ENCODE assay signal across 5 cellular contexts in genomic region chr18:14142177-14142576, GRCh38. TPM values are rescaled to one million over a fixed set of nuclear protein-coding genes. Genes with fewer than 3 reads are reported as not detected.
DNase-seq lines count a peak whose midpoint lies in the region; ATAC-seq, FAIRE-seq and TF ChIP-seq lines count a peak whose summit lies in the region.
"Not testable (repeated sequence)": the region's sequence is repeated elsewhere in the genome, so short reads cannot be mapped to it uniquely, and the experiment has no call there.

No MANE protein-coding gene starts in this region.

- FAIRE-seq in HTR-8/SVneo (lab: Jason Lieb, UNC) = peak; percentile 48
- FAIRE-seq in urothelium cell line (lab: Jason Lieb, UNC) = peak; percentile 96

- H3K4me3 ChIP-seq in esophagus muscularis mucosa, upper lobe of right lung: not testable (repeated sequence)

- intact Hi-C loops in esophagus muscularis mucosa (cut with DNase I); sciatic nerve (cut with DNase I); upper lobe of right lung (cut with DNase I): not testable (repeated sequence)

- no CpG with 5 or more reads among the region's 9 CpGs for WGBS in esophagus muscularis mucosa

- not testable (repeated sequence) for H3K9me3 ChIP-seq in esophagus muscularis mucosa, upper lobe of right lung

- not testable (repeated sequence) for H3K4me1 ChIP-seq in esophagus muscularis mucosa, upper lobe of right lung

- H3K36me3 ChIP-seq in esophagus muscularis mucosa, upper lobe of right lung: not testable (repeated sequence)

- not testable (repeated sequence) for TF ChIP-seq CTCF in esophagus muscularis mucosa (IDR thresholded peaks at IDR 0.05); upper lobe of right lung (IDR thresholded peaks at IDR 0.05)

- TF ChIP-seq POLR2A in esophagus muscularis mucosa (IDR thresholded peaks at IDR 0.05; ENCODE audit: low read depth) = not testable (repeated sequence)

- DNase-seq in HTR-8/SVneo (ENCODE audit: insufficient read length, low spot score); sciatic nerve (ENCODE audit: low spot score); urothelium cell line (ENCODE audit: low spot score): not testable (repeated sequence)
- DNase-seq in esophagus muscularis mucosa (ENCODE audit: extremely low spot score) (peak; percentile 68), upper lobe of right lung (peak; percentile 50)

- peak; percentile 22 for ATAC-seq in sciatic nerve
- not testable (repeated sequence) for ATAC-seq in upper lobe of right lung

- H3K27me3 ChIP-seq in esophagus muscularis mucosa, upper lobe of right lung: not testable (repeated sequence)

- not testable (repeated sequence) for H3K27ac ChIP-seq in esophagus muscularis mucosa (replicated peaks in 1 of 4); upper lobe of right lung

- not testable (repeated sequence) for TF ChIP-seq EP300 in esophagus muscularis mucosa (IDR thresholded peaks at IDR 0.05)

RNA-seq across cellular contexts. Expression of gene ZNF519, which starts 9.9 kb away (rescaled TPM):
- total RNA-seq in esophagus muscularis mucosa (10 to 100 TPM in 1 of 4 donors, 1 to 10 TPM in 3; 3.0 to 11.2 (median 5.2) TPM), sciatic nerve (13.7 TPM), upper lobe of right lung (5.7 TPM)
